In the genomic region with DNA sequence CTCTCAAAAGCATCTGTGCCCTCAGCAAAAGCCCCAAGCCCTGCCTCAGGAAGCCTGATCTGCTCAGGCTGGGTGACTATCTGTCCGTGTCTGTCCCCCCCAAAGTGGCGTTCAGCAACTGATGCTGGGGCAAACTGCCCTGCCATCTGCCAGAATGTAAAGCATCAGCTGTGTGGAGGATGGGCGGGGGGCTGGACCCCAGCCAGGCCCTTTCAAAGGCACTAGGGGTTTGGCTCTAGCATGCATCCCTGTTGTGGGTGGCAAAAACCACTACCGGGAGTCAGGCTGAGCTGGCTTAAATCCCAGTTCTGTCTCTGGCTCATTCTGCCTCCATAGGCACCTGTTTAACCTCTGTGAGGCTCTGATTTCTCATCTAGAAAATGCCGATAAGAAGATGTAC, we compare ENCODE assay signal across 12 cellular contexts. TPM values are rescaled to one million over a fixed set of nuclear protein-coding genes. Genes with fewer than 3 reads are reported as not detected.
DNase-seq lines count a peak whose midpoint lies in the region; ATAC-seq and TF ChIP-seq lines count a peak whose summit lies in the region.
"Had no signal": no experiment of that assay in that cellular context is flagged by ENCODE, and none has a peak within 500 bp of the region (broad histone marks: within the 10 kb centered on the region; RNA-seq: fewer than 3 reads in every experiment).

No MANE protein-coding gene starts in this region.

- no peaks in the 10 kb centered on the region for H3K27me3 ChIP-seq in SJCRH30

- no peak for ATAC-seq in GM21529 (IDR thresholded peaks at IDR 0.05; ENCODE audit: unreplicated experiment)

- H3K9me3 ChIP-seq in SJCRH30 (replicated peaks), result no peaks in the 10 kb centered on the region

- peak overlapping the region; percentile 55 for H3K27ac ChIP-seq in SJCRH30

- no peak overlapping the region for H3K4me3 ChIP-seq in SJCRH30
- H3K4me3 ChIP-seq: HAP-1 had no signal

- H3K36me3 ChIP-seq in SJCRH30, result no peaks in the 10 kb centered on the region
- H3K36me3 ChIP-seq: HAP-1 had no signal

- peak; percentile 1 for DNase-seq in stimulated activated CD4-positive, alpha-beta T cell treated with anti-CD3 and anti-CD28 coated beads, Interleukin-1b, Interleukin-23, amount 100 ng/mL, for 48 hours
- no peak for DNase-seq in stimulated activated CD4-positive, alpha-beta T cell treated with anti-CD3 and anti-CD28 coated beads, Interleukin-4, amount 100 ng/mL, for 1 hour
- DNase-seq in SJCRH30 (peak; percentile 82 to 83), glomerular visceral epithelial cell (ENCODE audit: extremely low spot score) (peak; percentile 86), erythroblast (lab: John Stamatoyannopoulos, UW) (no peak), pons (ENCODE audit: low spot score) (no peak), NCI-H2107 (lab: John Stamatoyannopoulos, UW) (no peak)
- DNase-seq: activated CD4-positive, alpha-beta T cell treated with anti-CD3 and anti-CD28 coated beads, Interleukin-2, amount 50 U/mL, for 48 hours had no signal

- H3K4me1 ChIP-seq in SJCRH30, result peaks cover 45% of the 10 kb centered on the region
- H3K4me1 ChIP-seq: HAP-1 had no signal

- TF ChIP-seq POLR2A in erythroblast (IDR thresholded peaks at IDR 0.05; ENCODE audit: low read length), result no peak

RNA-seq across cellular contexts. Expression of a gene that starts 35.5 kb away (rescaled TPM):
- not detected in 2 replicates for total RNA-seq in SJCRH30 (2014; rRNA removed; shearing (Covaris generic))
- total RNA-seq: CD4-positive, alpha-beta memory T cell; pulmonary artery endothelial cell had no signal

RNA-seq across cellular contexts. Expression of a gene that starts 55.2 kb away (rescaled TPM):
- not detected in 2 replicates for total RNA-seq in SJCRH30 (2014; rRNA removed; shearing (Covaris generic))
- total RNA-seq: CD4-positive, alpha-beta memory T cell; pulmonary artery endothelial cell had no signal

RNA-seq across cellular contexts. Expression of a gene that starts 58.0 kb away (rescaled TPM):
- 0.08 TPM in 1 of 2 replicates, not detected in the other for total RNA-seq in SJCRH30 (2014; rRNA removed; shearing (Covaris generic))

Comparison
In these comparisons a context has a peak if more than half of its experiments do, and no peak if none do; other contexts are left out.
1. DNase-seq: peak in stimulated activated CD4-positive, alpha-beta T cell treated with anti-CD3 and anti-CD28 coated beads, Interleukin-1b, Interleukin-23, amount 100 ng/mL, for 48 hours (single experiment), SJCRH30 (2 of 2) and glomerular visceral epithelial cell (single experiment); none in stimulated activated CD4-positive, alpha-beta T cell treated with anti-CD3 and anti-CD28 coated beads, Interleukin-4, amount 100 ng/mL, for 1 hour (single experiment), erythroblast (0 of 2), pons (single experiment) and NCI-H2107 (single experiment).